In the genomic region with DNA sequence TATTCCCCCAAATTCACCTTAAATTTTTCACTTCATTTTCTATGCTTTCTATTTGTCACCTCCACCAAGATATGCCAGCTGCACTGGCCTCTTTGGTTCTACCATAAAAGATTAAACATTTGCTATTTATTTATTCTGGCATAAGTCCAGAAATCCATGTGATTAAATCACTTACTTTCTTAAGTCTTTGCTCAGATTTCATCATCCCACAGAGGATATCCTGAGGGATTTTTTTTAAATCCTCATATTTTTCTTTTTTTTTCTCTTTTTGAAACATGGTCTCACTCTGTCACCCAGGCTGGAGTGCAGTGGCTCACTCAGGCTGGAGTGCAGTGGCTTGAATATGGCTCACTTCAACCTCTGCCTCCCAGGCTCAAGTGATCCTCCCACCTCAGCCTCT, we compare ENCODE assay signal across 29 cellular contexts.
DNase-seq lines count a peak whose midpoint lies in the region; ATAC-seq and TF ChIP-seq lines count a peak whose summit lies in the region.
"Had no signal": no experiment of that assay in that cellular context is flagged by ENCODE, and none has a peak within 500 bp of the region (broad histone marks: within the 10 kb centered on the region; RNA-seq: fewer than 3 reads in every experiment).

No MANE protein-coding gene starts in this region.

- H3K27me3 Mint-ChIP-seq in osteocyte (ENCODE audit: unreplicated experiment): no peaks in the 10 kb centered on the region
- H3K27me3 Mint-ChIP-seq: activated T-cell treated with anti-CD3 and anti-CD28 coated beads, Interleukin-2, amount 50 U/mL, for 24 hours; CD8-positive, alpha-beta memory T cell; dendritic cell treated with granulocyte-macrophage colony-stimulating factor and Interleukin-4, amounts not matched to agents 40 ng/mL and 50 ng/mL, for 4 days had no signal

- TF ChIP-seq POLR2A in erythroblast (IDR thresholded peaks at IDR 0.05; ENCODE audit: low read length): no peak

- H3K9me3 ChIP-seq in SJCRH30 (replicated peaks): no peaks in the 10 kb centered on the region
- H3K9me3 ChIP-seq in fibroblast of lung (ENCODE audit: control insufficient read depth, insufficient read depth, low read depth, low read length): no peaks in the 10 kb centered on the region
- H3K9me3 ChIP-seq: upper lobe of left lung had no signal

- H3K4me3 Mint-ChIP-seq in osteocyte (ENCODE audit: unreplicated experiment): no peak overlapping the region
- H3K4me3 Mint-ChIP-seq: activated CD8-positive, alpha-beta T cell treated with anti-CD3 and anti-CD28 coated beads, Interleukin-2, amount 10 ng/mL, durations not matched to agents 7 days and 5 days; activated naive CD4-positive, alpha-beta T cell treated with anti-CD3 and anti-CD28 coated beads for 36 hours; activated T-cell treated with anti-CD3 and anti-CD28 coated beads, Interleukin-2, amount 50 U/mL, for 24 hours; CD8-positive, alpha-beta memory T cell; dendritic cell treated with granulocyte-macrophage colony-stimulating factor and Interleukin-4, amounts not matched to agents 40 ng/mL and 50 ng/mL, for 4 days; immature natural killer cell had no signal

- DNase-seq in Daoy (ENCODE audit: low read depth) (peak; percentile 4), SJCRH30 (peak; percentile 15 to 44), fibroblast of lung (ENCODE audit: low read depth in 2 of 2) (peak; percentile 3 to 9), non-pigmented ciliary epithelial cell (ENCODE audit: low read depth) (peak; percentile 13), dorsolateral prefrontal cortex (no peak), erythroblast (lab: John Stamatoyannopoulos, UW) (no peak), osteocyte (ENCODE audit: extremely low spot score, unreplicated experiment) (no peak)
- DNase-seq: activated CD4-positive, CD25-positive, alpha-beta regulatory T cell treated with anti-CD3 and anti-CD28 coated beads, Interleukin-2, amount 50 U/mL, for 72 hours; activated CD8-positive, alpha-beta T cell treated with anti-CD3 and anti-CD28 coated beads, Interleukin-2, amount 10 ng/mL, durations not matched to agents 7 days and 5 days; activated naive CD4-positive, alpha-beta T cell treated with anti-CD3 and anti-CD28 coated beads for 36 hours; activated T-cell treated with anti-CD3 and anti-CD28 coated beads, Interleukin-2, amount 50 U/mL, for 24 hours; AML-193; CD8-positive, alpha-beta memory T cell; DMS79 treated with DMSO at 0.1 percent for 48 hours; GOT3; immature natural killer cell; KG1; mammary epithelial cell; NCI-H1048; NCI-H1930; NCI-H510A; occipital lobe; retina; RPMI8226; stimulated activated CD4-positive, alpha-beta T cell treated with anti-CD3 and anti-CD28 coated beads, Interleukin-15, amount 100 ng/mL, for 24 hours; upper lobe of left lung had no signal

- intact Hi-C loops in dorsolateral prefrontal cortex (cut with DNase I): no loop called here

- H3K36me3 ChIP-seq in SJCRH30: no peaks in the 10 kb centered on the region
- H3K36me3 ChIP-seq in fibroblast of lung (ENCODE audit: control insufficient read depth, insufficient read depth, low read length): no peaks in the 10 kb centered on the region
- H3K36me3 ChIP-seq: upper lobe of left lung had no signal

- H3K4me1 ChIP-seq in SJCRH30: peaks cover 4% of the 10 kb centered on the region; the same call in 1 of the 2 replicates
- no peaks in the 10 kb centered on the region for H3K4me1 ChIP-seq in fibroblast of lung (ENCODE audit: control insufficient read depth, extremely low read depth, insufficient read depth, low read length)
- H3K4me1 ChIP-seq: upper lobe of left lung had no signal

- no peak overlapping the region for H2AFZ ChIP-seq in fibroblast of lung (ENCODE audit: low read length)

- H3K9ac ChIP-seq in fibroblast of lung (ENCODE audit: insufficient read depth, low read length): no peak overlapping the region

- H4K20me1 ChIP-seq in fibroblast of lung (ENCODE audit: control insufficient read depth, extremely low read depth, insufficient read depth, low read length): no peaks in the 10 kb centered on the region

- H3K27ac ChIP-seq in SJCRH30 (no peak overlapping the region), fibroblast of lung (ENCODE audit: insufficient read depth, low read length) (no peak overlapping the region), dorsolateral prefrontal cortex (no peak overlapping the region)
- H3K27ac ChIP-seq: epithelial cell of prostate, upper lobe of left lung had no signal

- no peak overlapping the region for H3K4me3 ChIP-seq in SJCRH30
- no peak overlapping the region for H3K4me3 ChIP-seq in fibroblast of lung (replicated peaks in 1 of 4; ENCODE audit: control extremely low read depth in 1 of 4, insufficient read depth in 1 of 4, low read depth in 3 of 4, low read length in 4 of 4)
- H3K4me3 ChIP-seq in dorsolateral prefrontal cortex: no peak overlapping the region
- H3K4me3 ChIP-seq: upper lobe of left lung had no signal

- no peaks in the 10 kb centered on the region for H3K27me3 ChIP-seq in SJCRH30
- H3K27me3 ChIP-seq in fibroblast of lung (ENCODE audit: control insufficient read depth, insufficient read depth, low read length): no peaks in the 10 kb centered on the region
- H3K27me3 ChIP-seq in dorsolateral prefrontal cortex: no peaks in the 10 kb centered on the region
- H3K27me3 ChIP-seq: upper lobe of left lung had no signal

- H3K9me3 Mint-ChIP-seq in osteocyte (ENCODE audit: unreplicated experiment): no peaks in the 10 kb centered on the region

- H3K79me2 ChIP-seq in fibroblast of lung (ENCODE audit: control insufficient read depth, insufficient read depth, low read length): no peaks in the 10 kb centered on the region

- no peak overlapping the region for H3K27ac Mint-ChIP-seq in osteocyte (ENCODE audit: unreplicated experiment)
- H3K27ac Mint-ChIP-seq: activated CD8-positive, alpha-beta T cell treated with anti-CD3 and anti-CD28 coated beads, Interleukin-2, amount 10 ng/mL, durations not matched to agents 7 days and 5 days; activated naive CD4-positive, alpha-beta T cell treated with anti-CD3 and anti-CD28 coated beads for 36 hours; activated T-cell treated with anti-CD3 and anti-CD28 coated beads, Interleukin-2, amount 50 U/mL, for 24 hours; CD8-positive, alpha-beta memory T cell; dendritic cell treated with granulocyte-macrophage colony-stimulating factor and Interleukin-4, amounts not matched to agents 40 ng/mL and 50 ng/mL, for 4 days; immature natural killer cell had no signal

- TF ChIP-seq CTCF in fibroblast of lung (conservative IDR thresholded peaks at IDR 0.05 in 1 of 2, IDR thresholded peaks at IDR 0.05 in 1 of 2; ENCODE audit: low read depth in 1 of 2, low read length in 2 of 2): no peak
- TF ChIP-seq CTCF in dorsolateral prefrontal cortex (IDR thresholded peaks at IDR 0.05 in 54 of 56, conservative IDR thresholded peaks at IDR 0.05 in 2 of 56; ENCODE audit: low read depth in 1 of 56, partially characterized antibody in 56 of 56): no peak
- TF ChIP-seq CTCF in osteocyte (IDR thresholded peaks at IDR 0.05): no peak

- no peaks in the 10 kb centered on the region for H3K36me3 Mint-ChIP-seq in osteocyte (ENCODE audit: unreplicated experiment)
- H3K36me3 Mint-ChIP-seq: CD8-positive, alpha-beta memory T cell; immature natural killer cell had no signal

- no peak overlapping the region for H3K4me2 ChIP-seq in fibroblast of lung (ENCODE audit: extremely low read depth, insufficient read depth, low read length)

- H3K4me1 Mint-ChIP-seq in osteocyte (ENCODE audit: unreplicated experiment): peaks cover 3% of the 10 kb centered on the region
- H3K4me1 Mint-ChIP-seq: CD8-positive, alpha-beta memory T cell; immature natural killer cell had no signal

- ATAC-seq in HG02759 (IDR thresholded peaks at IDR 0.05; ENCODE audit: unreplicated experiment): no peak
- ATAC-seq: activated CD8-positive, alpha-beta T cell treated with anti-CD3 and anti-CD28 coated beads, Interleukin-2, amount 10 ng/mL, durations not matched to agents 7 days and 5 days had no signal

Comparison
In these comparisons a context has a peak if more than half of its experiments do, and no peak if none do; other contexts are left out.
1. DNase-seq: peak in Daoy (single experiment), SJCRH30 (2 of 2), fibroblast of lung (2 of 2) and non-pigmented ciliary epithelial cell (single experiment); none in dorsolateral prefrontal cortex (0 of 10), erythroblast (0 of 2) and osteocyte (single experiment).